ENCODE assay signal across 10 cellular contexts in the genomic region with DNA sequence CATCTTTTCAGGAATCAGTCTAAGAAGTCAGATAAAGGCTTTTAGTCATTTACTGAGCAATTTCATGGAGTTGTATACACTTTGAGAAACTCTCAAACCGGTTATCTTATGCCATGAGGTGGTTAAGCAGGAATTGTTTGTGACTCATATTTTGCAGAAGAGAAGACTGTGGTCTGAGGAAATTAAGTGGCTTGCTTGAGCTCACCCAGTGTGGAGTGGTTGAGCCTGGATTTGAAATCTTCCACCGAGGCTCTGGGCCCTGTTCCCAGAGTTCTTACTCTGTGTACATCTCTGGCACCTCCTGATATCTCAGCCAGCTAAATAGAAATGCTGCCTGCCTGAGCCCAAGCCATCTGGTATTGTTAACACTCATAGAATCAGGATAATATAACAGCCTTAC. TPM values are rescaled to one million over a fixed set of nuclear protein-coding genes. Genes with fewer than 3 reads are reported as not detected.
DNase-seq lines count a peak whose midpoint lies in the region; ATAC-seq, FAIRE-seq and TF ChIP-seq lines count a peak whose summit lies in the region.
"Had no signal": no experiment of that assay in that cellular context is flagged by ENCODE, and none has a peak within 500 bp of the region (broad histone marks: within the 10 kb centered on the region; RNA-seq: fewer than 3 reads in every experiment).

No MANE protein-coding gene starts in this region.

- ATAC-seq in HG03159 (IDR thresholded peaks at IDR 0.05; ENCODE audit: unreplicated experiment) = no peak
- no peak for ATAC-seq in GM21447 (IDR thresholded peaks at IDR 0.05; ENCODE audit: unreplicated experiment)

- no peaks in the 10 kb centered on the region for H3K4me1 Mint-ChIP-seq in MCF 10A (ENCODE audit: insufficient read depth, unreplicated experiment)

- no peak for FAIRE-seq in HTR-8/SVneo (lab: Jason Lieb, UNC)

- intact Hi-C loops in MCF 10A (cut with micrococcal nuclease) = no loop called here
- intact Hi-C loops in vagina (cut with DNase I) = no loop called here

- no peak overlapping the region for H3K14ac ChIP-seq in mesenchymal stem cell (ENCODE audit: low read length in 2 of 2)

- H3K4me1 ChIP-seq in mesenchymal stem cell (ENCODE audit: control insufficient read depth, insufficient read depth, low read depth, low read length) (no peaks in the 10 kb centered on the region), vagina (no peaks in the 10 kb centered on the region)

- H3K4ac ChIP-seq in mesenchymal stem cell (ENCODE audit: low read depth in 1 of 2, low read length in 2 of 2) = no peak overlapping the region

- H3K9me3 ChIP-seq in mesenchymal stem cell (ENCODE audit: control insufficient read depth, low read length) = no peaks in the 10 kb centered on the region
- no peaks in the 10 kb centered on the region for H3K9me3 ChIP-seq in vagina

- H3K23ac ChIP-seq in mesenchymal stem cell (ENCODE audit: low read length in 2 of 2) = no peak overlapping the region

- H2BK120ac ChIP-seq in mesenchymal stem cell (ENCODE audit: low read depth, low read length) = no peak overlapping the region

- TF ChIP-seq POLR2A in vagina (IDR thresholded peaks at IDR 0.05) = no peak

- no peak overlapping the region for H3K4me3 ChIP-seq in mesenchymal stem cell (ENCODE audit: insufficient read depth in 1 of 2, low read depth in 1 of 2, low read length in 2 of 2)
- no peak overlapping the region for H3K4me3 ChIP-seq in coronary artery
- H3K4me3 ChIP-seq in vagina = no peak overlapping the region

- 0% methylated on average over 1 of the region's 2 CpGs for WGBS in mesenchymal stem cell

- H3K9me3 Mint-ChIP-seq in MCF 10A (ENCODE audit: unreplicated experiment) = no peaks in the 10 kb centered on the region
- H3K9me3 Mint-ChIP-seq: dendritic cell treated with granulocyte-macrophage colony-stimulating factor and Interleukin-4, amounts not matched to agents 40 ng/mL and 50 ng/mL, for 4 days had no signal

- BruUV-seq in MCF 10A (replicated peaks; lab: Mats Ljungman, UMichigan) = no TSS peak

- H3K27me3 Mint-ChIP-seq in MCF 10A (ENCODE audit: insufficient read depth, unreplicated experiment) = no peaks in the 10 kb centered on the region

- H3K79me1 ChIP-seq in mesenchymal stem cell (replicated peaks; ENCODE audit: low read length, poor library complexity, severe bottlenecking) = no peaks in the 10 kb centered on the region

- H3K27ac ChIP-seq in mesenchymal stem cell (ENCODE audit: low read length, poor library complexity, severe bottlenecking) (no peak overlapping the region), coronary artery (no peak overlapping the region), vagina (no peak overlapping the region)

- no peak overlapping the region for H2BK5ac ChIP-seq in mesenchymal stem cell (ENCODE audit: low read depth, low read length, poor library complexity, severe bottlenecking)

- DNase-seq in AG08396 (ENCODE audit: low spot score) (peak; percentile 83), HTR-8/SVneo (ENCODE audit: insufficient read length, low spot score) (peak; percentile 23), MCF 10A (ENCODE audit: unreplicated experiment) (peak; percentile 39), mesenchymal stem cell (peak; percentile 97), coronary artery (ENCODE audit: low spot score) (no peak), vagina (ENCODE audit: extremely low spot score in 2 of 2) (no peak)
- DNase-seq: MM.1S had no signal

- peak overlapping the region; percentile 26 for H3K9ac ChIP-seq in mesenchymal stem cell (ENCODE audit: low read length)

- no peak overlapping the region for H4K8ac ChIP-seq in mesenchymal stem cell (ENCODE audit: low read length)

- no peak overlapping the region for H3K4me2 ChIP-seq in mesenchymal stem cell (ENCODE audit: low read length, poor library complexity, severe bottlenecking)

- H3K27me3 ChIP-seq in mesenchymal stem cell (ENCODE audit: control insufficient read depth in 1 of 2, insufficient read depth in 1 of 2, low read length in 2 of 2) (no peaks in the 10 kb centered on the region), vagina (no peaks in the 10 kb centered on the region)

- POLR2A ChIA-PET in MCF 10A (lab: Yijun Ruan, JAX) = interaction anchor here (0.7 to 1.1 kb wide), 3 partner anchors 25 to 1778 kb away, joined by 3 to 4 read pairs (median 3); partner anchors contain the start of gene BCL6

- H3K36me3 ChIP-seq in mesenchymal stem cell (ENCODE audit: control insufficient read depth in 1 of 2, insufficient read depth in 2 of 2, low read depth in 1 of 2, low read length in 2 of 2) (no peaks in the 10 kb centered on the region), vagina (no peaks in the 10 kb centered on the region)

- H2BK15ac ChIP-seq in mesenchymal stem cell (ENCODE audit: low read depth, poor library complexity, severe bottlenecking) = no peak overlapping the region

- no peak overlapping the region for H3K18ac ChIP-seq in mesenchymal stem cell (ENCODE audit: low read depth in 1 of 2, low read length in 2 of 2)

- H2BK12ac ChIP-seq in mesenchymal stem cell (ENCODE audit: low read length in 2 of 2) = no peak overlapping the region

- no peaks in the 10 kb centered on the region for H3K36me3 Mint-ChIP-seq in MCF 10A (ENCODE audit: insufficient read depth, unreplicated experiment)

- H3K27ac Mint-ChIP-seq in MCF 10A (ENCODE audit: low read depth, unreplicated experiment) = no peak overlapping the region
- H3K27ac Mint-ChIP-seq: dendritic cell treated with granulocyte-macrophage colony-stimulating factor and Interleukin-4, amounts not matched to agents 40 ng/mL and 50 ng/mL, for 4 days had no signal

- H3K4me3 Mint-ChIP-seq in MCF 10A (ENCODE audit: unreplicated experiment) = no peak overlapping the region
- H3K4me3 Mint-ChIP-seq: dendritic cell treated with granulocyte-macrophage colony-stimulating factor and Interleukin-4, amounts not matched to agents 40 ng/mL and 50 ng/mL, for 4 days had no signal

- H2AFZ ChIP-seq in mesenchymal stem cell (ENCODE audit: low read depth, low read length) = no peak overlapping the region

- no peak overlapping the region for H4K91ac ChIP-seq in mesenchymal stem cell (ENCODE audit: low read length)

- CTCF ChIA-PET in MCF 10A (lab: Yijun Ruan, JAX) = no interaction called here

- H2AK5ac ChIP-seq in mesenchymal stem cell (ENCODE audit: low read length, severe bottlenecking) = no peak overlapping the region

- TF ChIP-seq CTCF in MCF 10A (IDR thresholded peaks at IDR 0.05; ENCODE audit: unreplicated experiment) = no peak
- TF ChIP-seq CTCF in coronary artery (IDR thresholded peaks at IDR 0.05) = no peak
- TF ChIP-seq CTCF in vagina (IDR thresholded peaks at IDR 0.05) = no peak

RNA-seq across cellular contexts. Expression of gene BCL6, which starts 37.8 kb away (rescaled TPM):
- total RNA-seq in MCF 10A (2022) (16.4 and 20.9 TPM in 2 replicates), vagina (133 TPM)
- 20.5 TPM for polyA plus RNA-seq in mesenchymal stem cell (2013, experiment 1 of 2)
- polyA plus RNA-seq in mesenchymal stem cell (2013, experiment 2 of 2) = 18.5 TPM

Comparison
In these comparisons a context has a peak if more than half of its experiments do, and no peak if none do; other contexts are left out.
1. DNase-seq: peak in AG08396 (single experiment), HTR-8/SVneo (single experiment), MCF 10A (single experiment) and mesenchymal stem cell (single experiment); none in coronary artery (single experiment) and vagina (0 of 2).